36 cellular contexts compared by ENCODE assay signal in the genomic region with DNA sequence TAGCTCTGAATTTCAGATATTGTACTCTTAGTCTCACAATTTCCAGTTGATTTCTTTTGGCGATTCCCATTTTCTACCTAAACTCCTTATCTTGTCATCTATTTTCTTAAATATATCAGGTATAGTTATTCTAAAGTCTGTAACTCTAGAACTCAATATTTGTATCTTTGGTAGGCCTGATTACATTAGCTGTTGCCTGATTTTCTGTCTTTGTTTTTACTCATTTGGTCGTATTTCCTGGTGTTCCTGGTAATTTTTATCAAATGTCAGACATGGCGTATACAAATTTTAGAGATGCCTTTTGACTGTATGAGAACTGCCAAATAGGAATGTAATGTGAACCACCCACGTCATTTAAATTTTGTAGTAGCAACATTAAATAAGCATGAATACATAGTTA.
"Had no signal": no experiment of that assay in that cellular context is flagged by ENCODE, and none has a peak within 500 bp of the region (broad histone marks: within the 10 kb centered on the region; RNA-seq: fewer than 3 reads in every experiment).

No MANE protein-coding gene starts in this region.

- DNase-seq: Karpas-422, Kasumi-1, MG63, MM.1S, MV-4-11, NCI-H1048, NCI-H1092, NCI-H1092 treated with DMSO at 0.1 percent for 48 hours, NCI-H1105, NCI-H1105 treated with DMSO at 0.1 percent for 48 hours, NCI-H1417, NCI-H1417 treated with DMSO at 0.1 percent for 48 hours, NCI-H1436, NCI-H1436 treated with DMSO at 0.1 percent for 48 hours, NCI-H146, NCI-H1694, NCI-H1694 treated with DMSO at 0.1 percent for 48 hours, NCI-H187, NCI-H187 treated with DMSO at 0.1 percent for 48 hours, NCI-H1930, NCI-H2029, NCI-H2029 treated with DMSO at 0.1 percent for 48 hours, NCI-H2081, NCI-H2081 treated with DMSO at 0.1 percent for 48 hours, NCI-H2107, NCI-H2171, NCI-H2171 treated with DMSO at 0.1 percent for 48 hours, NCI-H2227 treated with DMSO at 0.1 percent for 48 hours, NCI-H226, NCI-H345, NCI-H446, NCI-H446 treated with DMSO at 0.1 percent for 48 hours, NCI-H510A, NCI-H510A treated with DMSO at 0.1 percent for 48 hours, NCI-H524, NCI-H524 treated with DMSO at 0.1 percent for 48 hours had no signal

- H3K4me3 ChIP-seq: MG63 had no signal

- H3K27me3 ChIP-seq: MG63 had no signal

- H3K9me3 ChIP-seq: MG63 had no signal

- H3K36me3 ChIP-seq: MG63 had no signal
